13 cellular contexts compared by ENCODE assay signal in genomic region chr6:113645576-113645970, GRCh38.
DNase-seq lines count a peak whose midpoint lies in the region; ATAC-seq and TF ChIP-seq lines count a peak whose summit lies in the region.
"Had no signal": no experiment of that assay in that cellular context is flagged by ENCODE, and none has a peak within 500 bp of the region (broad histone marks: within the 10 kb centered on the region; RNA-seq: fewer than 3 reads in every experiment).

No MANE protein-coding gene starts in this region.

- no peaks in the 10 kb centered on the region for H3K27me3 Mint-ChIP-seq in natural killer cell treated with Interleukin-12 subunit alpha and Interleukin-12 subunit beta and Interleukin-15 and Interleukin-18, amount 100 ng/mL, for 72 hours

- no peak overlapping the region for H3K4me3 Mint-ChIP-seq in natural killer cell treated with Interleukin-12 subunit alpha and Interleukin-12 subunit beta and Interleukin-15 and Interleukin-18, amount 100 ng/mL, for 72 hours

- H3K36me3 Mint-ChIP-seq in natural killer cell treated with Interleukin-12 subunit alpha and Interleukin-12 subunit beta and Interleukin-15 and Interleukin-18, amount 100 ng/mL, for 72 hours, result no peaks in the 10 kb centered on the region

- no peaks in the 10 kb centered on the region for H3K4me1 Mint-ChIP-seq in natural killer cell treated with Interleukin-12 subunit alpha and Interleukin-12 subunit beta and Interleukin-15 and Interleukin-18, amount 100 ng/mL, for 72 hours (ENCODE audit: low read depth in 2 of 2)

- H3K27me3 ChIP-seq in vagina, result no peaks in the 10 kb centered on the region

- ATAC-seq in left colon, result peak; percentile 70
- no peak for ATAC-seq in natural killer cell treated with Interleukin-12 subunit alpha and Interleukin-12 subunit beta and Interleukin-15 and Interleukin-18, amount 100 ng/mL, for 72 hours

- intact Hi-C loops in left colon (cut with DNase I, micrococcal nuclease), result no loop called here
- intact Hi-C loops in vagina (cut with DNase I), result no loop called here

- no peaks in the 10 kb centered on the region for H3K9me3 ChIP-seq in vagina

- H3K27ac ChIP-seq in vagina (peak overlapping the region; percentile 50), substantia nigra (ENCODE audit: low read depth, low read length, poor library complexity, severe bottlenecking) (no peak overlapping the region)
- H3K27ac ChIP-seq: 22Rv1 had no signal

- H3K9me3 Mint-ChIP-seq in natural killer cell treated with Interleukin-12 subunit alpha and Interleukin-12 subunit beta and Interleukin-15 and Interleukin-18, amount 100 ng/mL, for 72 hours, result peaks cover 2% of the 10 kb centered on the region

- no peak overlapping the region for H3K27ac Mint-ChIP-seq in natural killer cell treated with Interleukin-12 subunit alpha and Interleukin-12 subunit beta and Interleukin-15 and Interleukin-18, amount 100 ng/mL, for 72 hours

- DNase-seq in DMS53 (lab: John Stamatoyannopoulos, UW), result peak; percentile 12
- no peak for DNase-seq in DMS53 treated with DMSO at 0.1 percent for 48 hours (lab: John Stamatoyannopoulos, UW; ENCODE audit: unreplicated experiment)
- peak; percentile 17 for DNase-seq in amniotic stem cell (lab: John Stamatoyannopoulos, UW)
- DNase-seq in left colon, result peak; percentile 55 to 80
- no peak for DNase-seq in vagina (ENCODE audit: extremely low spot score in 2 of 2)
- DNase-seq in T-helper 1 cell, result no peak
- no peak for DNase-seq in natural killer cell treated with Interleukin-12 subunit alpha and Interleukin-12 subunit beta and Interleukin-15 and Interleukin-18, amount 100 ng/mL, for 72 hours (ENCODE audit: low spot score)
- no peak for DNase-seq in substantia nigra (lab: John Stamatoyannopoulos, UW)
- DNase-seq: activated gamma-delta T cell treated with Interleukin-2 at 50 U/mL for 16 hours, head of caudate nucleus, NCI-H1436 treated with DMSO at 0.1 percent for 48 hours, SW 1271 had no signal

- peaks cover 33% of the 10 kb centered on the region for H3K4me1 ChIP-seq in vagina

- TF ChIP-seq CTCF in vagina (IDR thresholded peaks at IDR 0.05), result no peak

- H3K4me3 ChIP-seq in vagina, result no peak overlapping the region

- no peaks in the 10 kb centered on the region for H3K36me3 ChIP-seq in vagina

- TF ChIP-seq POLR2A in vagina (IDR thresholded peaks at IDR 0.05), result no peak

Comparison
In these comparisons a context has a peak if more than half of its experiments do, and no peak if none do; other contexts are left out.
1. DNase-seq: peak in DMS53 (single experiment), amniotic stem cell (single experiment) and left colon (2 of 2); none in DMS53 treated with DMSO at 0.1 percent for 48 hours (single experiment), vagina (0 of 2), T-helper 1 cell (0 of 5), natural killer cell treated with Interleukin-12 subunit alpha and Interleukin-12 subunit beta and Interleukin-15 and Interleukin-18, amount 100 ng/mL, for 72 hours (single experiment) and substantia nigra (0 of 49).